In the genomic region with DNA sequence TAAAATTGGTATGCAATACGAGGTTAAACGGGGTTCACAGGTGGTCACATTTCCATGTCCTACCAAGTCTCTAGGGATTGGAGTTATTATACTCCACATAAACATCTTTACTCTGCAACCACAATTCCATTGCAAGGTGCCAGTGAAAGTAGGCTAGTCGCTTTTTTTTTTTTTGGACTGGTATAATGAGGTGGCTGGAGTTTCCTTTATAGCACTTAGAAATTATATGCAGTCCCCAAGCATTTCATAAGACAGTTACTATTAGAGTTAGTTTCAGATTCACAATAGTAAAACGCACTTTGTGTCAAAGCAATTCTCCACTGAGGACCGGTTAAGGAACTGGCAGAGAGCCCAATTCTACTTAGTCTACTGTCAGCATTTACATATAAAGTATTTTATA, we compare ENCODE assay signal across 9 cellular contexts. TPM values are rescaled to one million over a fixed set of nuclear protein-coding genes. Genes with fewer than 3 reads are reported as not detected.
DNase-seq lines count a peak whose midpoint lies in the region; ATAC-seq and TF ChIP-seq lines count a peak whose summit lies in the region.
"Had no signal": no experiment of that assay in that cellular context is flagged by ENCODE, and none has a peak within 500 bp of the region (broad histone marks: within the 10 kb centered on the region; RNA-seq: fewer than 3 reads in every experiment).

No MANE protein-coding gene starts in this region.

- H3K27me3 Mint-ChIP-seq in neural crest cell (ENCODE audit: low read depth): peaks cover 40% of the 10 kb centered on the region

- no peaks in the 10 kb centered on the region for H3K4me1 ChIP-seq in colonic mucosa

- peak; percentile 14 for DNase-seq in ELR (ENCODE audit: low read depth)
- DNase-seq in colonic mucosa: no peak
- no peak for DNase-seq in neural crest cell (ENCODE audit: low read depth, low spot score)
- DNase-seq in AG08396 (ENCODE audit: low spot score): no peak
- DNase-seq in activated T-cell treated with anti-CD3 and anti-CD28 coated beads for 4 hours: no peak
- DNase-seq: NCI-H510A treated with DMSO at 0.1 percent for 48 hours had no signal

- no peaks in the 10 kb centered on the region for H3K9me3 ChIP-seq in colonic mucosa

- H3K36me3 ChIP-seq in colonic mucosa: no peaks in the 10 kb centered on the region

- intact Hi-C loops in colonic mucosa (cut with DNase I): loop anchor here (10.0 kb wide), 1 partner anchor 147 kb away; no protein-coding TSS in a partner anchor

- H3K27ac ChIP-seq in colonic mucosa: peak overlapping the region; percentile 80

- no peak overlapping the region for H3K9ac ChIP-seq in colonic mucosa (ENCODE audit: low read depth in 2 of 2, low read length in 2 of 2)

- no peak overlapping the region for H3K27ac Mint-ChIP-seq in neural crest cell (ENCODE audit: unreplicated experiment)

- H3K4me3 Mint-ChIP-seq in neural crest cell: peak overlapping the region; percentile 98

- no peaks in the 10 kb centered on the region for H3K27me3 ChIP-seq in colonic mucosa

- H3K4me3 ChIP-seq in colonic mucosa: peak overlapping the region; percentile 52

- ATAC-seq in HG03354 (IDR thresholded peaks at IDR 0.05; ENCODE audit: poor library complexity, severe bottlenecking, unreplicated experiment): peak; percentile 26
- no peak for ATAC-seq in GM18858 (IDR thresholded peaks at IDR 0.05; ENCODE audit: unreplicated experiment)
- ATAC-seq in GM21515 (IDR thresholded peaks at IDR 0.05; ENCODE audit: unreplicated experiment): no peak

- peaks cover 24% of the 10 kb centered on the region for H3K4me1 Mint-ChIP-seq in neural crest cell

- TF ChIP-seq CTCF in colonic mucosa (IDR thresholded peaks at IDR 0.05) (no peak), neural crest cell (conservative IDR thresholded peaks at IDR 0.05) (no peak)

- no peaks in the 10 kb centered on the region for H3K9me3 Mint-ChIP-seq in neural crest cell

- H3K36me3 Mint-ChIP-seq in neural crest cell (ENCODE audit: low read depth): no peaks in the 10 kb centered on the region

RNA-seq across cellular contexts. Expression of a gene that starts 1.4 kb away (rescaled TPM):
- total RNA-seq in colonic mucosa (10 to 100 TPM in 1 of 2 donors, 1 to 10 TPM in 1; 7.3 to 26.9 TPM), neural crest cell (46.0 and 56.2 TPM in 2 replicates)
